ENCODE assay signal across 9 cellular contexts in genomic region chr22:49767355-49768062, GRCh38.
DNase-seq lines count a peak whose midpoint lies in the region; ATAC-seq and TF ChIP-seq lines count a peak whose summit lies in the region.
"Had no signal": no experiment of that assay in that cellular context is flagged by ENCODE, and none has a peak within 500 bp of the region (broad histone marks: within the 10 kb centered on the region; RNA-seq: fewer than 3 reads in every experiment).

No MANE protein-coding gene starts in this region.

- H3K36me3 ChIP-seq in NT2/D1 (ENCODE audit: insufficient read depth, insufficient read length, low read length): peaks cover 2% of the 10 kb centered on the region
- peaks cover 3 to 16% (median 11%) of the 10 kb centered on the region in 4 donors for H3K36me3 ChIP-seq in stomach

- in situ Hi-C loops in GM13976 (cut with MboI; ENCODE audit: low sequenced_read_pairs, unreplicated experiment): loop anchor here (25.0 kb wide), 1 partner anchor 270 kb away; no protein-coding TSS in a partner anchor

- intact Hi-C loops in stomach (cut with DNase I; ENCODE audit: low total_unique reads): no loop called here

- no peaks in the 10 kb centered on the region for H3K4me1 Mint-ChIP-seq in activated naive CD4-positive, alpha-beta T cell treated with anti-CD3 and anti-CD28 coated beads, Interleukin-2, amount 50 U/mL, for 24 hours

- peak; percentile 75 for DNase-seq in CD1c-positive myeloid dendritic cell (ENCODE audit: extremely low spot score)
- peak; percentile 80 for DNase-seq in GM13976 (ENCODE audit: low spot score)
- peak; percentile 27 for DNase-seq in NT2/D1 (ENCODE audit: low read depth, low spot score)
- peak; percentile 36 for DNase-seq in iPS DF 4.7 (ENCODE audit: extremely low read depth, low spot score)
- no peak for DNase-seq in stomach

- peaks cover 4% of the 10 kb centered on the region for H3K9me3 Mint-ChIP-seq in activated naive CD4-positive, alpha-beta T cell treated with anti-CD3 and anti-CD28 coated beads, Interleukin-2, amount 50 U/mL, for 24 hours

- H3K4me1 ChIP-seq in NT2/D1 (ENCODE audit: insufficient read depth, insufficient read length): peaks cover 2% of the 10 kb centered on the region
- H3K4me1 ChIP-seq in stomach: peaks cover 0 to 9% (median 5%) of the 10 kb centered on the region in 4 donors

- ATAC-seq in HG03442 (IDR thresholded peaks at IDR 0.05; ENCODE audit: unreplicated experiment) (no peak), GM18498 (IDR thresholded peaks at IDR 0.05; ENCODE audit: unreplicated experiment) (no peak)

- no peaks in the 10 kb centered on the region for H3K27me3 Mint-ChIP-seq in activated naive CD4-positive, alpha-beta T cell treated with anti-CD3 and anti-CD28 coated beads, Interleukin-2, amount 50 U/mL, for 24 hours

- H3K4me3 ChIP-seq in NT2/D1 (ENCODE audit: insufficient read length, low read depth) (no peak overlapping the region), stomach (no peak overlapping the region)
- H3K4me3 ChIP-seq: skin epidermis had no signal

- TF ChIP-seq EP300 in stomach (IDR thresholded peaks at IDR 0.05): no peak

- 24 to 38% (median 29%) methylated on average over 5 of the region's 5 CpGs for WGBS in stomach, 5 donors

- H3K27me3 ChIP-seq in NT2/D1 (ENCODE audit: insufficient read depth, insufficient read length) (no peaks in the 10 kb centered on the region), stomach (no peaks in the 10 kb centered on the region)

- H3K36me3 Mint-ChIP-seq in activated naive CD4-positive, alpha-beta T cell treated with anti-CD3 and anti-CD28 coated beads, Interleukin-2, amount 50 U/mL, for 24 hours: peaks cover 4% of the 10 kb centered on the region

- H3K27ac ChIP-seq in stomach: no peak overlapping the region
- H3K27ac ChIP-seq: skin epidermis had no signal

- H3K27ac Mint-ChIP-seq in activated naive CD4-positive, alpha-beta T cell treated with anti-CD3 and anti-CD28 coated beads, Interleukin-2, amount 50 U/mL, for 24 hours: peak overlapping the region; percentile 25

- no peak overlapping the region for H3K9ac ChIP-seq in NT2/D1 (ENCODE audit: insufficient read length, low read depth)

- TF ChIP-seq CTCF in GM13976 (IDR thresholded peaks at IDR 0.05; ENCODE audit: borderline replicate concordance, control extremely low read depth, extremely low read depth, insufficient read depth, missing control alignments) (peak; percentile 56), stomach (IDR thresholded peaks at IDR 0.05) (peak in 5 of 7 experiments; percentile 24 to 52 (median 39))

- H3K9me3 ChIP-seq in NT2/D1 (ENCODE audit: insufficient read depth, low read length) (peaks cover 8% of the 10 kb centered on the region; the same call in 1 of the 2 replicates), stomach (peaks cover 0 to 28% (median 21%) of the 10 kb centered on the region in 4 donors)

- no peak overlapping the region for H3K4me3 Mint-ChIP-seq in activated naive CD4-positive, alpha-beta T cell treated with anti-CD3 and anti-CD28 coated beads, Interleukin-2, amount 50 U/mL, for 24 hours

- no peak for TF ChIP-seq POLR2A in stomach (IDR thresholded peaks at IDR 0.05)
